14 cellular contexts compared by ENCODE assay signal in genomic region chr12:132138941-132139871, GRCh38.
"Had no signal": no experiment of that assay in that cellular context is flagged by ENCODE, and none has a peak within 500 bp of the region (broad histone marks: within the 10 kb centered on the region; RNA-seq: fewer than 3 reads in every experiment).

No MANE protein-coding gene starts in this region.

- H3K4me3 Mint-ChIP-seq: immature natural killer cell; stimulated activated memory B cell treated with anti-CD40 and anti-IgM and Interleukin-4, amounts not matched to agents 10 μg/mL and 1 μg/mL and 100 μg/mL, for 72 hours; T-helper 1 cell treated with Interleukin-12 subunit alpha and Interleukin-12 subunit beta and Interleukin-4 antibody, amounts not matched to agents 30 μg/mL and 1 μg/mL, for 36 hours; WTC11 had no signal

- H3K9me3 ChIP-seq: ascending aorta, heart left ventricle, lower lobe of right lung, thyroid gland had no signal

- ATAC-seq: heart left ventricle; left cardiac atrium; lower lobe of right lung; stimulated activated memory B cell treated with anti-CD40 and anti-IgM and Interleukin-4, amounts not matched to agents 10 μg/mL and 1 μg/mL and 100 μg/mL, for 72 hours; WTC11 had no signal

- H3K9me3 Mint-ChIP-seq: immature natural killer cell; stimulated activated memory B cell treated with anti-CD40 and anti-IgM and Interleukin-4, amounts not matched to agents 10 μg/mL and 1 μg/mL and 100 μg/mL, for 72 hours; T-helper 1 cell treated with Interleukin-12 subunit alpha and Interleukin-12 subunit beta and Interleukin-4 antibody, amounts not matched to agents 30 μg/mL and 1 μg/mL, for 36 hours; WTC11 had no signal

- H3K27me3 Mint-ChIP-seq: stimulated activated memory B cell treated with anti-CD40 and anti-IgM and Interleukin-4, amounts not matched to agents 10 μg/mL and 1 μg/mL and 100 μg/mL, for 72 hours had no signal

- H3K27me3 ChIP-seq: ascending aorta, heart left ventricle, thyroid gland had no signal

- H3K9ac ChIP-seq: parathyroid adenoma had no signal

- H3K4me3 ChIP-seq: ascending aorta, heart left ventricle, lower lobe of right lung, thyroid gland had no signal

- DNase-seq: activated CD4-positive, alpha-beta T cell treated with anti-CD3 and anti-CD28 coated beads for 48 hours; activated CD8-positive, alpha-beta memory T cell treated with anti-CD3 and anti-CD28 coated beads for 24 hours; activated gamma-delta T cell treated with Interleukin-2 at 50 U/mL for 16 hours; immature natural killer cell; left cardiac atrium; lower lobe of right lung; stimulated activated CD4-positive, alpha-beta T cell treated with anti-CD3 and anti-CD28 coated beads, Interleukin-12 subunit alpha, Interleukin-12 subunit beta, amount 100 ng/mL, for 4 hours had no signal

- H3K27ac ChIP-seq: ascending aorta, heart left ventricle, lower lobe of right lung, parathyroid adenoma, thyroid gland had no signal

- H3K27ac Mint-ChIP-seq: immature natural killer cell; stimulated activated memory B cell treated with anti-CD40 and anti-IgM and Interleukin-4, amounts not matched to agents 10 μg/mL and 1 μg/mL and 100 μg/mL, for 72 hours; WTC11 had no signal
